16 cellular contexts compared by ENCODE assay signal in the genomic region with DNA sequence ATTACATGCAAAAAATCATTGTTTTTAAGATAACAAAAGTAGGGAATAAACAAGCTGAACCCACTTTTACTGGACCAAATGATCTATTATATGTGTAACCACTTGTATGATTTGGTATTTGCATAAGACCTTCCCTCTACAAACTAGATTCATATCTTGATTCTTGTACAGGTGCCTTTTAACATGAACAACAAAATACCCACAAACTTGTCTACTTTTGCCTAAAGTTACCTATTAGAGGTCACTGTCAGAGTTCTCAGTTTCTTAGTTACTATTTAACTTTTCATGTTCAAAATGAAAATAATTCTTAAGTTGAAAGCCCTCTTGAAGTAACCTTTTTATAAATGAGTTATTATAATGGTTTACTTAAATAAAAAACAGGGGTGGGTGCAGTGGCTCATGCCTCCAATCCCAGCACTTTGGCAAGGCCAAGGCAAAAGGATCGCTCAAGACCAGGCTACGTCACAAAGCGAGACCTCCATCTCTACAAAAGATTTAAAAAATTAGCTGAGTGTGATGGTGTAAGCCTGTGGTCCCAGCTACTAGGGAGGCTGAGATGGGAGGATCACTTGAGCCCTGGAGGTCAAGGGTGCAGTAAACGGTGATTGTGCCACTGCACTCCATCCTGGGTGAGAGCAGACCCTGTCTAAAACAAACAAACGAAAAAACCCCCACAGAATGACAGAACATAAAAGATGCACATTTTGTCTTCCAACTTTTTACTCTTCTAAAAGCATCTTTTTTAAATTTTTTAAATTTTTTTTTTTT. TPM values are rescaled to one million over a fixed set of nuclear protein-coding genes. Genes with fewer than 3 reads are reported as not detected.
"Had no signal": no experiment of that assay in that cellular context is flagged by ENCODE, and none has a peak within 500 bp of the region (broad histone marks: within the 10 kb centered on the region; RNA-seq: fewer than 3 reads in every experiment).

No MANE protein-coding gene starts in this region.

- H3K9me3 ChIP-seq: adrenal gland, colonic mucosa, heart right ventricle, spleen had no signal

- H3K4me1 ChIP-seq: adrenal gland, colonic mucosa, heart right ventricle, spleen had no signal

- FAIRE-seq: frontal cortex, keratinocyte had no signal

- H3K27me3 ChIP-seq: adrenal gland, colonic mucosa, heart right ventricle, spleen had no signal

- H3K4me3 ChIP-seq: adrenal gland, colonic mucosa, heart right ventricle, spleen had no signal

- H3K27ac ChIP-seq: adrenal gland, colonic mucosa, heart right ventricle, spleen had no signal

- DNase-seq: activated naive CD4-positive, alpha-beta T cell treated with anti-CD3 and anti-CD28 coated beads, Interleukin-2, amount 50 U/mL, for 16 hours; adrenal gland; colonic mucosa; effector CD4-positive, alpha-beta T cell; heart right ventricle; left ventricle myocardium superior; mesenchymal stem cell; occipital lobe; spleen; stimulated activated CD4-positive, alpha-beta T cell treated with anti-CD3 and anti-CD28 coated beads, Interleukin-2, amount 100 ng/mL, for 24 hours; stimulated activated naive CD4-positive, alpha-beta T cell; trophoblast cell had no signal

- ATAC-seq: heart right ventricle, left ventricle myocardium superior, sciatic nerve had no signal

RNA-seq across cellular contexts. Expression of a gene that starts 19.5 kb away (rescaled TPM):
- total RNA-seq: pulmonary artery endothelial cell had no signal
